Comparison of ENCODE assay signal across 24 cellular contexts in the genomic region with DNA sequence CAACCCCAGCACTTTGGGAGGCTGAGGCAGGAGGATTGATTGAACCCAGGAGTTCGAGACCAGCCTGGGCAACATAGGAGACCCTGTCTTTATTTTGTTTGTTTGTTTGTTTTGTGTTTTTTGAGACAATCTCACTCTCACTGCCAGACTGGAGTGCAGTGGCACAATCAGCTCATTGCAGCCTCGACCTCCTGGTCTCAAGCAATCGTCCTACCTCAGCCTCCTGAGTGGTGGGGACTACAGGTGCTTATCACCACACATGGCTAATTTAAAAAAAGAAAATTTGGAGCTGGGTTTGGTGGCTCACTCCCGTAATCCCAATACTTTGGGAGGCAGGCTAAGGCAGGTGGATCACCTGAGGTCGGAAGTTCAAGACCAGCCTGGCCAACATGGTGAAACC. TPM values are rescaled to one million over a fixed set of nuclear protein-coding genes. Genes with fewer than 3 reads are reported as not detected.
DNase-seq lines count a peak whose midpoint lies in the region; ATAC-seq, FAIRE-seq and TF ChIP-seq lines count a peak whose summit lies in the region.
"Had no signal": no experiment of that assay in that cellular context is flagged by ENCODE, and none has a peak within 500 bp of the region (broad histone marks: within the 10 kb centered on the region; RNA-seq: fewer than 3 reads in every experiment).

No MANE protein-coding gene starts in this region.

- peaks cover 0 to 3% (median 3%) of the 10 kb centered on the region in 3 donors for H3K27me3 Mint-ChIP-seq in CD14-positive monocyte (ENCODE audit: low read depth in 3 of 3)
- H3K27me3 Mint-ChIP-seq in activated naive CD8-positive, alpha-beta T cell treated with anti-CD3 and anti-CD28 coated beads for 36 hours = no peaks in the 10 kb centered on the region
- H3K27me3 Mint-ChIP-seq: CD4-positive, CD25-positive, alpha-beta regulatory T cell had no signal

- H3K9me3 ChIP-seq in K562 (replicated peaks; ENCODE audit: control insufficient read depth, insufficient read depth, low read depth, low read length) (no peaks in the 10 kb centered on the region), mesenchymal stem cell (ENCODE audit: control insufficient read depth, low read length) (no peaks in the 10 kb centered on the region), thymus (ENCODE audit: control insufficient read depth) (no peaks in the 10 kb centered on the region)
- H3K9me3 ChIP-seq: A549, BE2C, Caco-2 had no signal

- H2AK5ac ChIP-seq in mesenchymal stem cell (ENCODE audit: low read length, severe bottlenecking) = no peak overlapping the region

- H2BK5ac ChIP-seq in mesenchymal stem cell (ENCODE audit: low read depth, low read length, poor library complexity, severe bottlenecking) = no peak overlapping the region

- H3K23ac ChIP-seq in mesenchymal stem cell (ENCODE audit: low read length in 2 of 2) = no peak overlapping the region

- H3K14ac ChIP-seq in mesenchymal stem cell (ENCODE audit: low read length in 2 of 2) = no peak overlapping the region

- H3K36me3 ChIP-seq in K562 (ENCODE audit: control insufficient read depth, insufficient read depth, low read length) = no peaks in the 10 kb centered on the region
- H3K36me3 ChIP-seq in mesenchymal stem cell (ENCODE audit: control insufficient read depth in 1 of 2, insufficient read depth in 2 of 2, low read depth in 1 of 2, low read length in 2 of 2) = no peaks in the 10 kb centered on the region
- no peaks in the 10 kb centered on the region for H3K36me3 ChIP-seq in thymus (ENCODE audit: control insufficient read depth, insufficient read depth)
- H3K36me3 ChIP-seq: BE2C had no signal

- H2AFZ ChIP-seq in K562 (ENCODE audit: low read depth, low read length) (no peak overlapping the region), mesenchymal stem cell (ENCODE audit: low read depth, low read length) (no peak overlapping the region)
- H2AFZ ChIP-seq: GM23338 had no signal

- peak overlapping the region; percentile 85 to 100 for H2BK12ac ChIP-seq in mesenchymal stem cell (ENCODE audit: low read length in 2 of 2)

- H3K9me3 Mint-ChIP-seq in CD14-positive monocyte = peaks cover 0 to 4% (median 0%) of the 10 kb centered on the region in 7 donors
- no peaks in the 10 kb centered on the region for H3K9me3 Mint-ChIP-seq in activated naive CD8-positive, alpha-beta T cell treated with anti-CD3 and anti-CD28 coated beads for 36 hours
- H3K9me3 Mint-ChIP-seq: CD4-positive, CD25-positive, alpha-beta regulatory T cell; CD8-positive, alpha-beta T cell; GM23338; H9 had no signal

- peaks cover 38% of the 10 kb centered on the region for H3K4me1 Mint-ChIP-seq in CD14-positive monocyte
- H3K4me1 Mint-ChIP-seq in activated naive CD8-positive, alpha-beta T cell treated with anti-CD3 and anti-CD28 coated beads for 36 hours = peaks cover 11% of the 10 kb centered on the region
- H3K4me1 Mint-ChIP-seq: GM23338 had no signal

- H3K27ac ChIP-seq in K562 (ENCODE audit: extremely low read depth, low read depth, low read length) (no peak overlapping the region), mesenchymal stem cell (ENCODE audit: low read length, poor library complexity, severe bottlenecking) (no peak overlapping the region), thymus (ENCODE audit: low read depth) (peak overlapping the region; percentile 52)

- peak overlapping the region; percentile 82 for H4K91ac ChIP-seq in mesenchymal stem cell (ENCODE audit: low read length)

- peak overlapping the region; percentile 64 for H2BK120ac ChIP-seq in mesenchymal stem cell (ENCODE audit: low read depth, low read length)

- POLR2A ChIA-PET in K562 (lab: Yijun Ruan, JAX) = interaction anchor here (0.6 to 0.7 kb wide), 4 partner anchors 31 to 439 kb away, joined by 3 to 4 read pairs (median 3); no protein-coding TSS in a partner anchor

- no peak for FAIRE-seq in K562 (lab: Jason Lieb, UNC)
- FAIRE-seq: A549, G401.6, GM12892 had no signal

- CTCF ChIA-PET in K562 (lab: Yijun Ruan, JAX; ENCODE audit: low intra/inter-chr PET ratio) = no interaction called here

- no peaks in the 10 kb centered on the region for H3K27me3 ChIP-seq in K562 (ENCODE audit: control insufficient read depth in 2 of 2, insufficient read depth in 2 of 2, low read length in 2 of 2)
- H3K27me3 ChIP-seq in mesenchymal stem cell (ENCODE audit: control insufficient read depth in 1 of 2, insufficient read depth in 1 of 2, low read length in 2 of 2) = peaks cover 0 to 5% of the 10 kb centered on the region in 2 experiments
- H3K27me3 ChIP-seq in thymus (ENCODE audit: control insufficient read depth, insufficient read depth) = no peaks in the 10 kb centered on the region
- H3K27me3 ChIP-seq: BE2C had no signal

- no peaks in the 10 kb centered on the region for H3K79me1 ChIP-seq in mesenchymal stem cell (replicated peaks; ENCODE audit: low read length, poor library complexity, severe bottlenecking)

- H3K4me1 ChIP-seq in K562 (replicated peaks in 1 of 2; ENCODE audit: control insufficient read depth in 2 of 2, insufficient read depth in 2 of 2, low read length in 2 of 2) (peaks cover 13 to 20% of the 10 kb centered on the region in 2 experiments), mesenchymal stem cell (ENCODE audit: control insufficient read depth, insufficient read depth, low read depth, low read length) (peaks cover 2% of the 10 kb centered on the region), thymus (ENCODE audit: control insufficient read depth, insufficient read depth, low read length) (no peaks in the 10 kb centered on the region)
- H3K4me1 ChIP-seq: BE2C, Caco-2 had no signal

- H4K20me1 ChIP-seq in K562 (replicated peaks; ENCODE audit: control insufficient read depth, insufficient read depth, low read length) = no peaks in the 10 kb centered on the region

- H3K4me2 ChIP-seq in K562 (ENCODE audit: insufficient read depth, low read length) = no peak overlapping the region
- no peak overlapping the region for H3K4me2 ChIP-seq in mesenchymal stem cell (ENCODE audit: low read length, poor library complexity, severe bottlenecking)
- H3K4me2 ChIP-seq: A549, GM23338 had no signal

- peak overlapping the region; percentile 81 to 82 for H3K18ac ChIP-seq in mesenchymal stem cell (ENCODE audit: low read depth in 1 of 2, low read length in 2 of 2)

- intact Hi-C loops in CD14-positive monocyte (cut with micrococcal nuclease) = no loop called here
- intact Hi-C loops in K562 (cut with micrococcal nuclease) = loop anchor here (5.0 kb wide), 1 partner anchor 72 kb away; the partner anchor contains the start of gene CCL26

- TF ChIP-seq CTCF in CD14-positive monocyte (IDR thresholded peaks at IDR 0.05) (no peak), K562 (IDR thresholded peaks at IDR 0.05 in 2 of 3, conservative IDR thresholded peaks at IDR 0.05 in 1 of 3; ENCODE audit: insufficient read depth in 2 of 3, low read depth in 1 of 3, low read length in 3 of 3) (no peak)

- TF ChIP-seq RAD21 in K562 (CRISPR knock-in tag; conservative IDR thresholded peaks at IDR 0.05 in 1 of 2, IDR thresholded peaks at IDR 0.05 in 1 of 2) = no peak

- no peak for TF ChIP-seq EP300 in K562 (IDR thresholded peaks at IDR 0.05; ENCODE audit: low read length)

- H3K9ac ChIP-seq in K562 (ENCODE audit: insufficient read depth in 1 of 2, low read depth in 2 of 2, low read length in 2 of 2) (no peak overlapping the region), mesenchymal stem cell (ENCODE audit: low read length) (no peak overlapping the region)

- no peak for TF ChIP-seq POLR2A in K562 (conservative IDR thresholded peaks at IDR 0.05)

- 47% methylated on average over 5 of the region's 5 CpGs for WGBS in K562 (ENCODE audit: insufficient coverage, low coverage, missing lambda C conversion rate)
- 92% methylated on average over 5 of the region's 5 CpGs for WGBS in mesenchymal stem cell
- WGBS in thymus = 92% methylated on average over 5 of the region's 5 CpGs

- H3K27ac Mint-ChIP-seq in CD14-positive monocyte = peak overlapping the region in 5 of 7 donors; percentile 75 to 98 (median 93)
- no peak overlapping the region for H3K27ac Mint-ChIP-seq in activated naive CD8-positive, alpha-beta T cell treated with anti-CD3 and anti-CD28 coated beads for 36 hours
- H3K27ac Mint-ChIP-seq: CD8-positive, alpha-beta T cell; GM23338; H9 had no signal

- H4K8ac ChIP-seq in mesenchymal stem cell (ENCODE audit: low read length) = peak overlapping the region; percentile 81

- no peak for ATAC-seq in K562
- ATAC-seq in GM21825 (IDR thresholded peaks at IDR 0.05; ENCODE audit: unreplicated experiment) = no peak
- ATAC-seq in GM21723 (IDR thresholded peaks at IDR 0.05; ENCODE audit: unreplicated experiment) = no peak
- ATAC-seq: CD8-positive, alpha-beta T cell; GM23338; HCT116 had no signal

- no TSS peak for BruUV-seq in K562 (replicated peaks; lab: Mats Ljungman, UMichigan)

- in situ Hi-C loops in K562 (cut with MboI) = no loop called here

- peak overlapping the region; percentile 58 to 94 for H3K4ac ChIP-seq in mesenchymal stem cell (ENCODE audit: low read depth in 1 of 2, low read length in 2 of 2)

- DNase-seq in CD14-positive monocyte (ENCODE audit: low spot score) = no peak
- DNase-seq in K562 (ENCODE audit: extremely low read depth in 1 of 4, low spot score in 3 of 4) = no peak
- DNase-seq in mesenchymal stem cell = no peak
- DNase-seq in activated naive CD8-positive, alpha-beta T cell treated with anti-CD3 and anti-CD28 coated beads for 36 hours = no peak
- DNase-seq: 8988T; ACHN; AML-193; BE2C; C1 segment of cervical spinal cord; Caco-2; CD4-positive, CD25-positive, alpha-beta regulatory T cell; CD8-positive, alpha-beta T cell; DMS153; DND-41; H9 had no signal

- no peaks in the 10 kb centered on the region for H3K9me1 ChIP-seq in K562 (ENCODE audit: control insufficient read depth, insufficient read depth, low read length)

- no peak overlapping the region for H3K4me3 Mint-ChIP-seq in CD14-positive monocyte
- no peak overlapping the region for H3K4me3 Mint-ChIP-seq in activated naive CD8-positive, alpha-beta T cell treated with anti-CD3 and anti-CD28 coated beads for 36 hours
- H3K4me3 Mint-ChIP-seq: CD4-positive, CD25-positive, alpha-beta regulatory T cell; CD8-positive, alpha-beta T cell; GM23338; H9 had no signal

- H2BK15ac ChIP-seq in mesenchymal stem cell (ENCODE audit: low read depth, poor library complexity, severe bottlenecking) = peak overlapping the region; percentile 60

- no peaks in the 10 kb centered on the region for H3K79me2 ChIP-seq in K562 (ENCODE audit: control insufficient read depth, insufficient read depth, low read length)

- peaks cover 0 to 4% of the 10 kb centered on the region in 2 donors for H3K36me3 Mint-ChIP-seq in CD14-positive monocyte
- no peaks in the 10 kb centered on the region for H3K36me3 Mint-ChIP-seq in activated naive CD8-positive, alpha-beta T cell treated with anti-CD3 and anti-CD28 coated beads for 36 hours
- H3K36me3 Mint-ChIP-seq: CD4-positive, CD25-positive, alpha-beta regulatory T cell; CD8-positive, alpha-beta T cell had no signal

- H3K4me3 ChIP-seq in K562 (no peak overlapping the region), mesenchymal stem cell (ENCODE audit: insufficient read depth in 1 of 2, low read depth in 1 of 2, low read length in 2 of 2) (no peak overlapping the region), thymus (ENCODE audit: low read length) (no peak overlapping the region)
- H3K4me3 ChIP-seq: A549, GM23338 had no signal

RNA-seq across cellular contexts. Expression of gene CCL24, which starts 30.6 kb away (rescaled TPM):
- polyA plus RNA-seq in CD14-positive monocyte (not detected), K562 (2011; rRNA removed) (1.1 and 3.6 TPM in 2 replicates), K562 (2014; fragmentation: Illumina TruSeq; extraction: Trizol) (1.0 TPM in 2 replicates), K562 (2014; fragmentation: Nextera tagmentation; extraction: Ambion mirVana) (under 1 TPM in 1 of 2 experiments, not detected in 1; 0.85 TPM), K562 (2014; rRNA removed) (0.77 and 1.3 TPM in 2 replicates), thymus (0.78 TPM)
- 2.5 TPM in 1 of 2 replicates, not detected in the other for total RNA-seq in K562 (2011; cell fraction: chromatin; rRNA removed; ENCODE audit: low replicate concordance)
- total RNA-seq in K562 (2011; cell fraction: nucleolus; rRNA removed) = 2.9 and 3.2 TPM in 2 replicates
- total RNA-seq in K562 (2011; cell fraction: nucleoplasm; rRNA removed) = 2.6 TPM in 1 of 2 replicates, not detected in the other
- total RNA-seq in K562 (2014; rRNA removed) (0.45 and 1.0 TPM in 2 replicates), K562 (2014; rRNA removed; fragmentation: Illumina TruSeq; extraction: Trizol) (0.38 and 0.58 TPM in 2 replicates), K562 (2015; rRNA removed; fragmentation: Illumina TruSeq; extraction: Trizol) (1.8 TPM in 2 replicates), K562 (2021) (0.45 and 0.80 TPM in 2 replicates)
- polyA plus RNA-seq in K562 (2011; cell fraction: cytosol; rRNA removed) = 1.7 and 10.5 TPM in 2 replicates
- 2.2 TPM in 1 of 2 replicates, not detected in the other for polyA plus RNA-seq in K562 (2011; cell fraction: nucleus; rRNA removed)
- 0.92 and 1.1 TPM in 2 replicates for polyA plus RNA-seq in K562 (2012)
- 0.42 and 2.8 TPM in 2 replicates for polyA minus RNA-seq in K562 (2011; rRNA and poly(A)+ RNA removed)
- polyA minus RNA-seq in K562 (2011; cell fraction: cytosol; rRNA and poly(A)+ RNA removed) = not detected in 2 replicates
- not detected in 2 replicates for polyA minus RNA-seq in K562 (2011; cell fraction: nucleus; rRNA and poly(A)+ RNA removed)
- not detected for polyA plus RNA-seq in mesenchymal stem cell (2013, experiment 1 of 2)
- not detected for polyA plus RNA-seq in mesenchymal stem cell (2013, experiment 2 of 2)
- not detected for total RNA-seq in activated naive CD8-positive, alpha-beta T cell treated with anti-CD3 and anti-CD28 coated beads for 36 hours
- total RNA-seq: Caco-2; CD4-positive, CD25-positive, alpha-beta regulatory T cell; CD8-positive, alpha-beta T cell; GM23338; H4; H9 had no signal
- polyA plus RNA-seq: CD4-positive, CD25-positive, alpha-beta regulatory T cell; GM23338 had no signal

RNA-seq across cellular contexts. Expression of gene RHBDD2, which starts 34.7 kb away (rescaled TPM):
- polyA plus RNA-seq in CD14-positive monocyte (10 to 100 TPM; 53.1 to 54.6 TPM), K562 (2011; rRNA removed) (17.9 and 33.4 TPM in 2 replicates), K562 (2014; fragmentation: Illumina TruSeq; extraction: Trizol) (23.8 and 45.5 TPM in 2 replicates), K562 (2014; fragmentation: Nextera tagmentation; extraction: Ambion mirVana) (1 to 10 TPM; 3.3 to 5.4 TPM), K562 (2014; rRNA removed) (20.1 and 20.9 TPM in 2 replicates), thymus (90.7 TPM)
- 22.0 and 61.8 TPM in 2 replicates for total RNA-seq in K562 (2011; cell fraction: chromatin; rRNA removed; ENCODE audit: low replicate concordance)
- total RNA-seq in K562 (2011; cell fraction: nucleolus; rRNA removed) = 61.1 and 68.0 TPM in 2 replicates
- 53.5 and 72.0 TPM in 2 replicates for total RNA-seq in K562 (2011; cell fraction: nucleoplasm; rRNA removed)
- total RNA-seq in K562 (2014; rRNA removed) (22.3 and 29.1 TPM in 2 replicates), K562 (2014; rRNA removed; fragmentation: Illumina TruSeq; extraction: Trizol) (11.0 and 11.8 TPM in 2 replicates), K562 (2015; rRNA removed; fragmentation: Illumina TruSeq; extraction: Trizol) (14.5 and 14.9 TPM in 2 replicates), K562 (2021) (33.6 and 36.7 TPM in 2 replicates)
- polyA plus RNA-seq in K562 (2011; cell fraction: cytosol; rRNA removed) = 31.3 and 72.7 TPM in 2 replicates
- polyA plus RNA-seq in K562 (2011; cell fraction: nucleus; rRNA removed) = 19.7 and 50.0 TPM in 2 replicates
- polyA plus RNA-seq in K562 (2012) = 37.9 and 107 TPM in 2 replicates
- 12.8 and 15.1 TPM in 2 replicates for polyA minus RNA-seq in K562 (2011; rRNA and poly(A)+ RNA removed)
- 20.8 and 31.7 TPM in 2 replicates for polyA minus RNA-seq in K562 (2011; cell fraction: cytosol; rRNA and poly(A)+ RNA removed)
- polyA minus RNA-seq in K562 (2011; cell fraction: nucleus; rRNA and poly(A)+ RNA removed) = 10.0 and 15.5 TPM in 2 replicates
- polyA plus RNA-seq in mesenchymal stem cell (2013, experiment 1 of 2) = 78.6 TPM
- 78.6 TPM for polyA plus RNA-seq in mesenchymal stem cell (2013, experiment 2 of 2)
- 10 to 100 TPM; 28.0 to 29.6 TPM for total RNA-seq in activated naive CD8-positive, alpha-beta T cell treated with anti-CD3 and anti-CD28 coated beads for 36 hours
